ENCODE assay signal across 13 cellular contexts in the genomic region with DNA sequence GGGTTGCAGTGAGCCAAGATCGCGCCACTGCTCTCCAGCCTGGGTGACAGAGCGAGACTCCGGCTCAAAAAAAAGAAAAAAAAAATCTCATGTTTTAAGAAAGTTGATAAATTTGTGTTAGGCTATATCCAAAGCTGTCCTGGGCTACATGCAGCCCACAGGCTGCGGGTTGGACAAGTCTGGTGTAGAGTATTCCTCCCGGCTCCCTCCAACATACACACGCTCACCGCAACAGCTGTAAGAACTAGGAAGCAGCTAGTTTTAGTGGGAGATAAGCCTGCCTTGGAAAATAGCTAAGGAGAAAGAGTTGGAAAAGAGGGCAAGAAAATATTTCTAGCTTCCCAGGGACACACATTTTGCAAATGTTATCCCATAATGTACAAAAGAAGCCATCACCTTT. TPM values are rescaled to one million over a fixed set of nuclear protein-coding genes. Genes with fewer than 3 reads are reported as not detected.
DNase-seq lines count a peak whose midpoint lies in the region; ATAC-seq and TF ChIP-seq lines count a peak whose summit lies in the region.
"Had no signal": no experiment of that assay in that cellular context is flagged by ENCODE, and none has a peak within 500 bp of the region (broad histone marks: within the 10 kb centered on the region; RNA-seq: fewer than 3 reads in every experiment).

No MANE protein-coding gene starts in this region.

- intact Hi-C loops in dendritic cell treated with granulocyte-macrophage colony-stimulating factor and Interleukin-4, amounts not matched to agents 40 ng/mL and 50 ng/mL, for 4 days (cut with micrococcal nuclease): no loop called here
- intact Hi-C loops in natural killer cell (cut with micrococcal nuclease): no loop called here
- intact Hi-C loops in uterus (cut with DNase I; ENCODE audit: low total_unique reads): no loop called here

- H3K27me3 Mint-ChIP-seq in dendritic cell treated with granulocyte-macrophage colony-stimulating factor and Interleukin-4, amounts not matched to agents 40 ng/mL and 50 ng/mL, for 4 days: no peaks in the 10 kb centered on the region
- no peaks in the 10 kb centered on the region for H3K27me3 Mint-ChIP-seq in natural killer cell (ENCODE audit: low read depth in 2 of 2)

- H3K27ac Mint-ChIP-seq in activated naive CD4-positive, alpha-beta T cell treated with anti-CD3 and anti-CD28 coated beads, Interleukin-2, amount 50 U/mL, for 72 hours: peak overlapping the region; percentile 31 to 94
- peak overlapping the region; percentile 73 for H3K27ac Mint-ChIP-seq in dendritic cell treated with granulocyte-macrophage colony-stimulating factor and Interleukin-4, amounts not matched to agents 40 ng/mL and 50 ng/mL, for 4 days
- H3K27ac Mint-ChIP-seq in natural killer cell: peak overlapping the region; percentile 64 to 76

- TF ChIP-seq POLR2A in uterus (IDR thresholded peaks at IDR 0.05): no peak

- H3K27me3 ChIP-seq in uterus: no peaks in the 10 kb centered on the region

- no peak overlapping the region for H3K4me3 ChIP-seq in uterus
- H3K4me3 ChIP-seq: A549 had no signal

- in situ Hi-C loops in KBM-7 (cut with MboI; ENCODE audit: low pct_unique_long_range_greater_than_20kb, low sequenced_read_pairs): no loop called here

- H3K36me3 Mint-ChIP-seq in activated naive CD4-positive, alpha-beta T cell treated with anti-CD3 and anti-CD28 coated beads, Interleukin-2, amount 50 U/mL, for 72 hours: peaks cover 4% of the 10 kb centered on the region in 2 donors
- H3K36me3 Mint-ChIP-seq in dendritic cell treated with granulocyte-macrophage colony-stimulating factor and Interleukin-4, amounts not matched to agents 40 ng/mL and 50 ng/mL, for 4 days (ENCODE audit: low read depth): peaks cover 49% of the 10 kb centered on the region
- H3K36me3 Mint-ChIP-seq in natural killer cell: no peaks in the 10 kb centered on the region

- no peaks in the 10 kb centered on the region for H3K9me3 ChIP-seq in uterus
- H3K9me3 ChIP-seq: A549 had no signal

- TF ChIP-seq CTCF in natural killer cell (IDR thresholded peaks at IDR 0.05) (no peak), uterus (IDR thresholded peaks at IDR 0.05) (no peak)

- no peaks in the 10 kb centered on the region for H3K36me3 ChIP-seq in uterus

- H3K9me3 Mint-ChIP-seq in activated naive CD4-positive, alpha-beta T cell treated with anti-CD3 and anti-CD28 coated beads, Interleukin-2, amount 50 U/mL, for 72 hours: no peaks in the 10 kb centered on the region
- H3K9me3 Mint-ChIP-seq in dendritic cell treated with granulocyte-macrophage colony-stimulating factor and Interleukin-4, amounts not matched to agents 40 ng/mL and 50 ng/mL, for 4 days: no peaks in the 10 kb centered on the region
- H3K9me3 Mint-ChIP-seq in natural killer cell: no peaks in the 10 kb centered on the region

- H3K4me1 ChIP-seq in uterus: peaks cover 3 to 5% of the 10 kb centered on the region in 2 donors

- peak overlapping the region; percentile 65 to 70 for H3K27ac ChIP-seq in uterus
- H3K27ac ChIP-seq: A549 had no signal

- no peak for ATAC-seq in activated naive CD4-positive, alpha-beta T cell treated with anti-CD3 and anti-CD28 coated beads, Interleukin-2, amount 50 U/mL, for 72 hours
- no peak for ATAC-seq in natural killer cell
- no peak for ATAC-seq in HG03196 (IDR thresholded peaks at IDR 0.05; ENCODE audit: unreplicated experiment)
- ATAC-seq: A549 had no signal

- H3K4me3 Mint-ChIP-seq in dendritic cell treated with granulocyte-macrophage colony-stimulating factor and Interleukin-4, amounts not matched to agents 40 ng/mL and 50 ng/mL, for 4 days: no peak overlapping the region
- H3K4me3 Mint-ChIP-seq in natural killer cell: no peak overlapping the region

- H3K4me1 Mint-ChIP-seq in dendritic cell treated with granulocyte-macrophage colony-stimulating factor and Interleukin-4, amounts not matched to agents 40 ng/mL and 50 ng/mL, for 4 days (ENCODE audit: low read depth): peaks cover 86% of the 10 kb centered on the region
- peaks cover 59 to 63% of the 10 kb centered on the region in 2 donors for H3K4me1 Mint-ChIP-seq in natural killer cell

- no peak for DNase-seq in activated naive CD4-positive, alpha-beta T cell treated with anti-CD3 and anti-CD28 coated beads, Interleukin-2, amount 50 U/mL, for 72 hours (ENCODE audit: low spot score in 2 of 2)
- no peak for DNase-seq in activated naive CD4-positive, alpha-beta T cell (lab: John Stamatoyannopoulos, UW)
- DNase-seq in natural killer cell (no peak), uterus (no peak), mesenteric fat pad (ENCODE audit: low spot score) (no peak), KBM-7 (no peak)
- DNase-seq: activated CD4-positive, alpha-beta T cell treated with anti-CD3 and anti-CD28 coated beads, Interleukin-2, amount 50 U/mL, for 4 hours; activated gamma-delta T cell treated with Interleukin-2 at 50 U/mL for 16 hours; DMS 273 treated with DMSO at 0.1 percent for 48 hours; NCI-H446 had no signal

RNA-seq across cellular contexts. Expression of a gene that starts 46.6 kb away (rescaled TPM):
- total RNA-seq in activated naive CD4-positive, alpha-beta T cell treated with anti-CD3 and anti-CD28 coated beads, Interleukin-2, amount 50 U/mL, for 72 hours: 100 to 1,000 TPM; 105 to 128 TPM
- 100 to 1,000 TPM; 128 to 168 (median 162) TPM for total RNA-seq in natural killer cell
- 100 to 1,000 TPM in 3 of 4 donors, 10 to 100 TPM in 1; 51.2 to 138 (median 121) TPM for total RNA-seq in uterus
- 127 TPM for total RNA-seq in mesenteric fat pad

RNA-seq across cellular contexts. Expression of a gene that starts 57.4 kb away (rescaled TPM):
- under 1 TPM in 1 of 2 donors, not detected in 1; 0.62 TPM for total RNA-seq in activated naive CD4-positive, alpha-beta T cell treated with anti-CD3 and anti-CD28 coated beads, Interleukin-2, amount 50 U/mL, for 72 hours
- total RNA-seq in natural killer cell (1 to 10 TPM; 1.6 to 2.2 (median 1.7) TPM), uterus (under 1 TPM in 1 of 4 donors, not detected in 3; 0.41 TPM), mesenteric fat pad (0.55 TPM)

RNA-seq across cellular contexts. Expression of a gene that starts 59.0 kb away (rescaled TPM):
- total RNA-seq in activated naive CD4-positive, alpha-beta T cell treated with anti-CD3 and anti-CD28 coated beads, Interleukin-2, amount 50 U/mL, for 72 hours: 10 to 100 TPM; 20.4 to 37.5 TPM
- total RNA-seq in natural killer cell (10 to 100 TPM; 19.4 to 28.6 (median 20.4) TPM), uterus (10 to 100 TPM; 28.5 to 74.4 (median 48.7) TPM), mesenteric fat pad (50.7 TPM)
